ENCODE assay signal across 8 cellular contexts in genomic region chr1:241639040-241639652, GRCh38. TPM values are rescaled to one million over a fixed set of nuclear protein-coding genes. Genes with fewer than 3 reads are reported as not detected.
DNase-seq lines count a peak whose midpoint lies in the region; ATAC-seq and TF ChIP-seq lines count a peak whose summit lies in the region.

No MANE protein-coding gene starts in this region.

- H3K18ac ChIP-seq in mesendoderm (ENCODE audit: low read length) = peak overlapping the region; percentile 1

- H3K9me3 ChIP-seq in MM.1S (replicated peaks; ENCODE audit: insufficient read depth, low read length) = no peaks in the 10 kb centered on the region

- peak overlapping the region; percentile 90 for H3K56ac ChIP-seq in mesendoderm (ENCODE audit: low read length)

- no peak overlapping the region for H4K5ac ChIP-seq in mesendoderm (ENCODE audit: low read length)

- no peak overlapping the region for H3K23ac ChIP-seq in mesendoderm (ENCODE audit: low read length)

- H3K36me3 ChIP-seq in MM.1S (replicated peaks; ENCODE audit: insufficient read depth, low read length) (peaks cover 8% of the 10 kb centered on the region; the same call in 1 of the 2 replicates), brain microvascular endothelial cell (replicated peaks) (peaks cover 12% of the 10 kb centered on the region), mesendoderm (ENCODE audit: control insufficient read depth, insufficient read depth, low read length) (peaks cover 2% of the 10 kb centered on the region)

- H3K4me3 ChIP-seq in MM.1S (ENCODE audit: low read length) (peak overlapping the region; percentile 93), brain microvascular endothelial cell (ENCODE audit: low read depth, low read length) (peak overlapping the region; percentile 96), mesendoderm (ENCODE audit: low read length) (peak overlapping the region; percentile 78)

- WGBS in mesendoderm (ENCODE audit: extremely low coverage, insufficient coverage, low lambda C conversion rate) = no CpG with 5 or more reads among the region's 10 CpGs

- peak overlapping the region; percentile 88 for H2AFZ ChIP-seq in MM.1S (ENCODE audit: low read length)

- no peak overlapping the region for H4K8ac ChIP-seq in mesendoderm (ENCODE audit: low read depth, low read length)

- H3K4me2 ChIP-seq in MM.1S (ENCODE audit: low read depth, low read length) (peak overlapping the region; percentile 81), mesendoderm (ENCODE audit: low read length) (peak overlapping the region; percentile 17)

- ATAC-seq in HG03439 (IDR thresholded peaks at IDR 0.05; ENCODE audit: unreplicated experiment) = no peak

- no peak overlapping the region for H2BK15ac ChIP-seq in mesendoderm (replicated peaks; ENCODE audit: low read depth)

- H3K27ac ChIP-seq in MM.1S (ENCODE audit: low read length) = peak overlapping the region; percentile 52; the same call in 1 of the 2 replicates
- peak overlapping the region; percentile 14 for H3K27ac ChIP-seq in brain microvascular endothelial cell
- no peak overlapping the region for H3K27ac ChIP-seq in mesendoderm (ENCODE audit: low read depth, low read length)

- no peak overlapping the region for H2AK5ac ChIP-seq in mesendoderm (ENCODE audit: low read length)

- H3K79me1 ChIP-seq in mesendoderm (ENCODE audit: low read length) = peaks cover 5% of the 10 kb centered on the region

- H2BK5ac ChIP-seq in mesendoderm (ENCODE audit: low read length) = no peak overlapping the region

- H3K79me2 ChIP-seq in MM.1S (ENCODE audit: low read length) (peaks cover 54% of the 10 kb centered on the region), mesendoderm (ENCODE audit: control insufficient read depth, insufficient read depth, low read length) (peaks cover 28% of the 10 kb centered on the region)

- in situ Hi-C loops in brain microvascular endothelial cell (cut with HindIII; ENCODE audit: low pct_ligation_motif_present, low sequenced_read_pairs) = no loop called here

- peaks cover 5% of the 10 kb centered on the region; the same call in 1 of the 2 replicates for H3F3A ChIP-seq in MM.1S (ENCODE audit: insufficient read depth, low read length)

- no peaks in the 10 kb centered on the region for H3K9me2 ChIP-seq in MM.1S (replicated peaks; ENCODE audit: insufficient read depth, low read length)

- no peaks in the 10 kb centered on the region for H4K20me1 ChIP-seq in MM.1S (ENCODE audit: insufficient read depth, low read length)

- H3K4ac ChIP-seq in mesendoderm (ENCODE audit: low read depth, low read length) = peak overlapping the region; percentile 23

- no peak overlapping the region for H2BK120ac ChIP-seq in mesendoderm (ENCODE audit: low read depth, low read length)

- H3K27me3 ChIP-seq in MM.1S (replicated peaks; ENCODE audit: insufficient read depth, low read length) = no peaks in the 10 kb centered on the region
- no peaks in the 10 kb centered on the region for H3K27me3 ChIP-seq in brain microvascular endothelial cell (replicated peaks)
- H3K27me3 ChIP-seq in mesendoderm (ENCODE audit: insufficient read depth, low read length, poor library complexity) = no peaks in the 10 kb centered on the region

- no peak for TF ChIP-seq CTCF in MM.1S (IDR thresholded peaks at IDR 0.05; ENCODE audit: low read length)
- no peak for TF ChIP-seq CTCF in brain microvascular endothelial cell (IDR thresholded peaks at IDR 0.05; ENCODE audit: low read depth, low read length, missing control alignments)

- peaks cover 39% of the 10 kb centered on the region for H3K4me1 ChIP-seq in MM.1S (ENCODE audit: low read length)
- peaks cover 9% of the 10 kb centered on the region for H3K4me1 ChIP-seq in mesendoderm (ENCODE audit: control insufficient read depth, low read depth, low read length)

- DNase-seq in SKM-1 treated with dmso at 0.1 percent for 144 hours (lab: John Stamatoyannopoulos, UW; ENCODE audit: unreplicated experiment) = peak; percentile 64
- no peak for DNase-seq in SKM-1 (lab: John Stamatoyannopoulos, UW; ENCODE audit: unreplicated experiment)
- peak; percentile 49 for DNase-seq in MM.1S
- DNase-seq in brain microvascular endothelial cell = no peak
- DNase-seq in mesendoderm = no peak
- no peak for DNase-seq in iPS-NIHi7 (ENCODE audit: extremely low spot score)
- no peak for DNase-seq in retina

- H3K9ac ChIP-seq in MM.1S (ENCODE audit: low read length) = peak overlapping the region; percentile 74
- H3K9ac ChIP-seq in mesendoderm (ENCODE audit: low read length) = peak overlapping the region; percentile 85

RNA-seq across cellular contexts. Expression of gene CHML, which starts 1.0 kb away (rescaled TPM):
- polyA plus RNA-seq in mesendoderm (2013, experiment 1 of 2) = 24.1 TPM
- 24.6 TPM for polyA plus RNA-seq in mesendoderm (2013, experiment 2 of 2)

RNA-seq across cellular contexts. Expression of gene OPN3, which starts 1.0 kb away (rescaled TPM):
- polyA plus RNA-seq in mesendoderm (2013, experiment 1 of 2) = 15.1 TPM
- polyA plus RNA-seq in mesendoderm (2013, experiment 2 of 2) = 15.1 TPM

RNA-seq across cellular contexts. Expression of gene WDR64, which starts 12.9 kb away (rescaled TPM):
- polyA plus RNA-seq in mesendoderm (2013, experiment 1 of 2) = not detected
- polyA plus RNA-seq in mesendoderm (2013, experiment 2 of 2) = not detected

Comparison
In these comparisons a context has a peak if more than half of its experiments do, and no peak if none do; other contexts are left out.
1. DNase-seq: peak in SKM-1 treated with dmso at 0.1 percent for 144 hours (single experiment) and MM.1S (single experiment); none in SKM-1 (single experiment), brain microvascular endothelial cell (single experiment), mesendoderm (single experiment), iPS-NIHi7 (single experiment) and retina (single experiment).
2. Peak in every context shown above with its lines, with median percentiles within 50 percentile points of each other: H3K4me3 ChIP-seq.